Comparison of ENCODE assay signal across 23 cellular contexts in the genomic region with DNA sequence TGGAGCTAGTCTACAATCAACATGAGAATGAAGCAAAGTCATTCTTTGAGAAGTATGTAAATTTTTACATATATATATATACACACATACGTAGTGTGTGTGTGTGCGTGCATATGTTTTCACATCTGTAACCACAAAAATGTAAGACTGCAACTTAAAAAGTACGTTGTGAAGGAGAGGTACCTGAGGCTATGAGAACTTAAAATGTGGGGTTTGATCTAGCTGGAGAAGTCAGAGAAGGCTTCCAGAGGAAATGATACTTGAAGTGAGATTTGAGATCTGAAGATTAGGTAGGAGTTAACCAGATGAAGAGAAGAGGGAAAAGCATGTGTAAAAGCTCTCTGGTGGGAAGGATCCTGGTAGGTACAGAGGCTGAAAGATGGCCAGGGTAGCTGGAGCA. TPM values are rescaled to one million over a fixed set of nuclear protein-coding genes. Genes with fewer than 3 reads are reported as not detected.
DNase-seq lines count a peak whose midpoint lies in the region; ATAC-seq lines count a peak whose summit lies in the region.
"Had no signal": no experiment of that assay in that cellular context is flagged by ENCODE, and none has a peak within 500 bp of the region (broad histone marks: within the 10 kb centered on the region; RNA-seq: fewer than 3 reads in every experiment).

No MANE protein-coding gene starts in this region.

- ATAC-seq in HG03378 (IDR thresholded peaks at IDR 0.05; ENCODE audit: unreplicated experiment) (peak; percentile 32), GM21576 (IDR thresholded peaks at IDR 0.05; ENCODE audit: unreplicated experiment) (no peak)
- peak; percentile 33 to 62 for ATAC-seq in activated naive CD4-positive, alpha-beta T cell treated with anti-CD3 and anti-CD28 coated beads, Interleukin-2, amount 50 U/mL, for 72 hours
- ATAC-seq: heart left ventricle; left lobe of liver; stimulated activated effector memory CD8-positive, alpha-beta T cell treated with anti-CD3 and anti-CD28 coated beads, Interleukin-12 subunit alpha, Interleukin-12 subunit beta, amount 100 ng/mL, for 72 hours had no signal

- no peak for DNase-seq in activated naive CD4-positive, alpha-beta T cell treated with anti-CD3 and anti-CD28 coated beads, Interleukin-2, amount 50 U/mL, for 16 hours
- no peak for DNase-seq in activated naive CD4-positive, alpha-beta T cell treated with anti-CD3 and anti-CD28 coated beads, Interleukin-2, amount 50 U/mL, for 72 hours (ENCODE audit: low spot score in 2 of 2)
- DNase-seq in NCI-H774 (lab: John Stamatoyannopoulos, UW), result no peak
- DNase-seq in ureter (ENCODE audit: low spot score), result no peak
- DNase-seq: activated CD8-positive, alpha-beta memory T cell treated with anti-CD3 and anti-CD28 coated beads, Interleukin-2, amount 50 U/mL, for 48 hours; DMS153; GDM1; heart left ventricle; IMR-90; midbrain; NCI-H1436; NCI-H524 treated with DMSO at 0.1 percent for 48 hours; posterior cingulate gyrus; RPMI8226; SK-N-SH; testis had no signal

- H3K9me3 Mint-ChIP-seq in activated naive CD4-positive, alpha-beta T cell treated with anti-CD3 and anti-CD28 coated beads, Interleukin-2, amount 50 U/mL, for 24 hours, result no peaks in the 10 kb centered on the region
- no peaks in the 10 kb centered on the region for H3K9me3 Mint-ChIP-seq in activated naive CD4-positive, alpha-beta T cell treated with anti-CD3 and anti-CD28 coated beads, Interleukin-2, amount 50 U/mL, for 72 hours
- H3K9me3 Mint-ChIP-seq: CD14-positive monocyte; dendritic cell treated with granulocyte-macrophage colony-stimulating factor and Interleukin-4, amounts not matched to agents 40 ng/mL and 50 ng/mL, for 4 days; stimulated activated effector memory CD8-positive, alpha-beta T cell treated with anti-CD3 and anti-CD28 coated beads, Interleukin-12 subunit alpha, Interleukin-12 subunit beta, amount 100 ng/mL, for 72 hours had no signal

- H3K27me3 Mint-ChIP-seq in activated naive CD4-positive, alpha-beta T cell treated with anti-CD3 and anti-CD28 coated beads, Interleukin-2, amount 50 U/mL, for 24 hours, result no peaks in the 10 kb centered on the region
- H3K27me3 Mint-ChIP-seq: dendritic cell treated with granulocyte-macrophage colony-stimulating factor and Interleukin-4, amounts not matched to agents 40 ng/mL and 50 ng/mL, for 4 days had no signal

- peak overlapping the region; percentile 31 for H3K4me3 Mint-ChIP-seq in activated naive CD4-positive, alpha-beta T cell treated with anti-CD3 and anti-CD28 coated beads, Interleukin-2, amount 50 U/mL, for 24 hours
- H3K4me3 Mint-ChIP-seq: CD14-positive monocyte; dendritic cell treated with granulocyte-macrophage colony-stimulating factor and Interleukin-4, amounts not matched to agents 40 ng/mL and 50 ng/mL, for 4 days; stimulated activated effector memory CD8-positive, alpha-beta T cell treated with anti-CD3 and anti-CD28 coated beads, Interleukin-12 subunit alpha, Interleukin-12 subunit beta, amount 100 ng/mL, for 72 hours had no signal

- H3K27ac Mint-ChIP-seq in activated naive CD4-positive, alpha-beta T cell treated with anti-CD3 and anti-CD28 coated beads, Interleukin-2, amount 50 U/mL, for 24 hours, result peak overlapping the region; percentile 57
- peak overlapping the region; percentile 46 to 91 for H3K27ac Mint-ChIP-seq in activated naive CD4-positive, alpha-beta T cell treated with anti-CD3 and anti-CD28 coated beads, Interleukin-2, amount 50 U/mL, for 72 hours
- H3K27ac Mint-ChIP-seq: CD14-positive monocyte; dendritic cell treated with granulocyte-macrophage colony-stimulating factor and Interleukin-4, amounts not matched to agents 40 ng/mL and 50 ng/mL, for 4 days; stimulated activated effector memory CD8-positive, alpha-beta T cell treated with anti-CD3 and anti-CD28 coated beads, Interleukin-12 subunit alpha, Interleukin-12 subunit beta, amount 100 ng/mL, for 72 hours had no signal

- peaks cover 38% of the 10 kb centered on the region for H3K4me1 Mint-ChIP-seq in activated naive CD4-positive, alpha-beta T cell treated with anti-CD3 and anti-CD28 coated beads, Interleukin-2, amount 50 U/mL, for 24 hours

- H3K36me3 Mint-ChIP-seq in activated naive CD4-positive, alpha-beta T cell treated with anti-CD3 and anti-CD28 coated beads, Interleukin-2, amount 50 U/mL, for 24 hours, result peaks cover 12% of the 10 kb centered on the region
- H3K36me3 Mint-ChIP-seq in activated naive CD4-positive, alpha-beta T cell treated with anti-CD3 and anti-CD28 coated beads, Interleukin-2, amount 50 U/mL, for 72 hours, result peaks cover 11 to 21% of the 10 kb centered on the region in 2 donors

RNA-seq across cellular contexts. Expression of gene TAF5, which starts 5.8 kb away (rescaled TPM):
- total RNA-seq in activated naive CD4-positive, alpha-beta T cell treated with anti-CD3 and anti-CD28 coated beads, Interleukin-2, amount 50 U/mL, for 72 hours, result 10 to 100 TPM in 1 of 2 donors, 1 to 10 TPM in 1; 10.0 to 21.8 TPM
- total RNA-seq in ureter, result 1.6 TPM

RNA-seq across cellular contexts. Expression of gene PCGF6, which starts 22.6 kb away (rescaled TPM):
- total RNA-seq in activated naive CD4-positive, alpha-beta T cell treated with anti-CD3 and anti-CD28 coated beads, Interleukin-2, amount 50 U/mL, for 72 hours, result 10 to 100 TPM; 13.2 to 15.2 TPM
- 6.3 TPM for total RNA-seq in ureter

RNA-seq across cellular contexts. Expression of gene ATP5MK, which starts 22.7 kb away (rescaled TPM):
- total RNA-seq in activated naive CD4-positive, alpha-beta T cell treated with anti-CD3 and anti-CD28 coated beads, Interleukin-2, amount 50 U/mL, for 72 hours, result 100 to 1,000 TPM; 382 to 465 TPM
- total RNA-seq in ureter, result 344 TPM

RNA-seq across cellular contexts. Expression of gene PDCD11, which starts 22.9 kb away (rescaled TPM):
- 10 to 100 TPM; 49.6 to 62.2 TPM for total RNA-seq in activated naive CD4-positive, alpha-beta T cell treated with anti-CD3 and anti-CD28 coated beads, Interleukin-2, amount 50 U/mL, for 72 hours
- total RNA-seq in ureter, result 47.2 TPM
